Comparison of ENCODE assay signal across 8 cellular contexts in the genomic region with DNA sequence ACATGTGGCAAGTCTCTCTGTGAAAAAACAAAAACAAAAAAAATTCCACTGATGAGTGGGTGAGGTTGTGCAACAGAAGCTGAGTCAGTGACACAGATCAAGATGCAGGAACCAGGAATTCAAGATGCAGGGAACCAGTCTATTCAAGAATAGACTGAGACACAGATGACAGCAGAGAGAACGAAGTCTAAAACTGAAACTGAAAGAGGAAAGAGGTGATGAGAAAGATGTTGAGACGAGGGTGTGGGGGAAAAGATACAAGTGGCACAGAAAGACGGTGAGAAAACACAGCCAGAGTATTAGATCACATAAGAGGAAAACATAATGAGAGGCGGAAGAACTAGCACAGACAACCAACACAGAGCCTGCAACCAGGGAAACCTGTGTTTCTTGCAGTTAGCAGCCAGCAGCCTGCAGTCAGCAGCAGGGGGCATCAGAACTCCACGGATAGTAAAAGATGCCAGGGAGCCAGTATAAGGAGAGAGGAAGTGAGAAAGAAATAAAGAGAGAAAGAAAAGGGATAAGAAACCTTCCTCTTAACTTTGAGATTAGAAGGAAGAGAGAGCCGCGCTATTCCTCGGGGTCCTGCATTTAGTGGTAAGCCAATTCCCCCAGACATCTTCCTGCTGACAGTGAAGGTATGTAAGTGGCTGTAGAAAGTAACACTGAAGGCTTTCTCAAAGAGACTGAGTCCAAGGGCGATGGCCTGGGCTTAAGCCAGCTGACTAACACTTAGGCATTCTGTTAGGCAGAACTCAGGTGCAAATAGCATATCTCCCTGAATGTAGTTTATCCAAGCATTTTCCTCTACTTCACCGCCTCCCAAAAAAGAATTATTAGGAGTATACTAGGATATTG.
DNase-seq lines count a peak whose midpoint lies in the region; ATAC-seq and TF ChIP-seq lines count a peak whose summit lies in the region.

No MANE protein-coding gene starts in this region.

- no peaks in the 10 kb centered on the region for H3K9me3 ChIP-seq in duodenal mucosa (ENCODE audit: control insufficient read depth in 1 of 2, low read length in 2 of 2)
- H3K9me3 ChIP-seq in lung (ENCODE audit: control insufficient read depth in 2 of 2, insufficient read depth in 1 of 2, low read length in 1 of 2): no peaks in the 10 kb centered on the region

- H3K9ac ChIP-seq in duodenal mucosa (ENCODE audit: low read depth in 1 of 2, low read length in 2 of 2): no peak overlapping the region

- ATAC-seq in HG03280 (IDR thresholded peaks at IDR 0.05; ENCODE audit: unreplicated experiment): peak; percentile 65
- ATAC-seq in lung (ENCODE audit: insufficient read depth, low FRiP score): peak; percentile 83

- H3K36me3 ChIP-seq in duodenal mucosa (ENCODE audit: control insufficient read depth in 1 of 2, insufficient read depth in 2 of 2, low read length in 2 of 2) (no peaks in the 10 kb centered on the region), lung (ENCODE audit: control insufficient read depth in 2 of 2, insufficient read depth in 2 of 2, low read length in 2 of 2) (no peaks in the 10 kb centered on the region)

- DNase-seq in C1 segment of cervical spinal cord (lab: John Stamatoyannopoulos, UW) (peak in 12 of 14 donors; percentile 33 to 80 (median 68)), GM19238 (ENCODE audit: insufficient read length, low spot score) (peak; percentile 5), NCI-H460 (ENCODE audit: extremely low read depth, low read depth) (peak; percentile 60), lung (ENCODE audit: low spot score) (peak; percentile 58)
- DNase-seq in activated CD4-positive, alpha-beta T cell treated with anti-CD3 and anti-CD28 coated beads, Interleukin-2, amount 50 U/mL, for 1 hour: peak; percentile 60
- DNase-seq in stimulated activated CD4-positive, alpha-beta T cell treated with anti-CD3 and anti-CD28 coated beads, TNF-alpha, amount 100 ng/mL, for 24 hours (ENCODE audit: low read depth in 3 of 3): peak; percentile 4 to 31 (median 16)

- peak; percentile 63 for TF ChIP-seq CTCF in lung (IDR thresholded peaks at IDR 0.05; ENCODE audit: control extremely low read depth, extremely low read depth)

- no peak overlapping the region for H3K27ac ChIP-seq in duodenal mucosa (ENCODE audit: low read depth, low read length)
- H3K27ac ChIP-seq in lung (ENCODE audit: low read depth in 1 of 2, low read length in 1 of 2): peak overlapping the region in 1 of 2 donors; percentile 37

- 17 to 20% methylated on average over 10 of the region's 10 CpGs for WGBS in lung, 2 donors

- H3K27me3 ChIP-seq in duodenal mucosa (ENCODE audit: control insufficient read depth in 1 of 2, insufficient read depth in 2 of 2, low read length in 2 of 2): no peaks in the 10 kb centered on the region
- H3K27me3 ChIP-seq in lung (ENCODE audit: control insufficient read depth, insufficient read depth): no peaks in the 10 kb centered on the region

- H3K4me3 ChIP-seq in duodenal mucosa (ENCODE audit: low read depth in 1 of 2, low read length in 2 of 2) (peak overlapping the region; percentile 63 to 72), lung (peak overlapping the region; percentile 25)

- H3K4me1 ChIP-seq in duodenal mucosa (ENCODE audit: control insufficient read depth in 1 of 2, insufficient read depth in 2 of 2, low read length in 2 of 2): peaks cover 5 to 16% of the 10 kb centered on the region in 2 donors
- peaks cover 0 to 4% of the 10 kb centered on the region in 2 donors for H3K4me1 ChIP-seq in lung (ENCODE audit: control insufficient read depth in 2 of 2, insufficient read depth in 2 of 2, low read length in 2 of 2)

Comparison
In these comparisons a context has a peak if more than half of its experiments do, and no peak if none do; other contexts are left out.
1. DNase-seq: peak in every context shown above with its lines; median percentile 68 in C1 segment of cervical spinal cord; 60 in NCI-H460; 60 in activated CD4-positive, alpha-beta T cell treated with anti-CD3 and anti-CD28 coated beads, Interleukin-2, amount 50 U/mL, for 1 hour; 58 in lung; 16 in stimulated activated CD4-positive, alpha-beta T cell treated with anti-CD3 and anti-CD28 coated beads, TNF-alpha, amount 100 ng/mL, for 24 hours; 5 in GM19238.